6 cellular contexts compared by ENCODE assay signal in the genomic region with DNA sequence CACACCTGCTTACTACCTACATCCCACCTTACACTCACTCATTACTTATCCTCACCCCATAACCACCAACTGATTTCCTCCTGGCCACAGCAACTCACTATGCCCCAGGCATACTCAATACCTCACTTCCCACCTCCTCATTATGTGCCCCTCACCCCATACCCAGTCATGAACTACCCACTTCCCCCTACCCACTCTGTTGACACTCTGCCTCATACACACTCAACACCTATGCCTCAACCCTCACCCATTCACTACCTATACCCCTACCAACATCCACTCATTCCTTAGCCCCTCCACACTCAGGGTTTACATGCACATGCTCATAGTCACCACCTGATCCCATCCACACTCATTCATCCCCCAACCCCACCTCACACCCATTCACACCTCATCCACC.
"Had no signal": no experiment of that assay in that cellular context is flagged by ENCODE, and none has a peak within 500 bp of the region (broad histone marks: within the 10 kb centered on the region; RNA-seq: fewer than 3 reads in every experiment).

No MANE protein-coding gene starts in this region.

- DNase-seq: H7, IMR-90 had no signal

- H2AFZ ChIP-seq: GM23338 had no signal

- H3K36me3 ChIP-seq: HAP-1 had no signal

- H3K27ac Mint-ChIP-seq: GM23338 had no signal

- H3K9me3 ChIP-seq: HAP-1 had no signal

- ATAC-seq: GM23338, HCT116 had no signal

- H3K4me3 Mint-ChIP-seq: GM23338 had no signal

- FAIRE-seq: HTR-8/SVneo had no signal

- H3K4me1 ChIP-seq: HAP-1 had no signal

- H3K4me2 ChIP-seq: GM23338 had no signal

- H3K4me3 ChIP-seq: GM23338, HAP-1 had no signal

- H3K4me1 Mint-ChIP-seq: GM23338 had no signal
